ENCODE assay signal across 1 cellular context in genomic region chr2:190996947-190997346, GRCh38.
TF ChIP-seq lines count a peak whose summit lies in the region.

No MANE protein-coding gene starts in this region.

TF ChIP-seq in GM12878, 131 proteins besides CTCF, POLR2A, EP300 and RAD21:
- TF ChIP-seq IRF3 (IDR thresholded peaks at IDR 0.05) (no peak), NFXL1 (IDR thresholded peaks at IDR 0.05; ENCODE audit: borderline replicate concordance) (no peak), SIX5 (IDR thresholded peaks at IDR 0.05; ENCODE audit: low read depth, low read length, severe bottlenecking) (no peak), HDAC6 (IDR thresholded peaks at IDR 0.05; ENCODE audit: unreplicated experiment) (no peak), CHD4 (IDR thresholded peaks at IDR 0.05) (no peak), IRF4 (IDR thresholded peaks at IDR 0.05; ENCODE audit: low read depth, low read length) (no peak), SPI1 (IDR thresholded peaks at IDR 0.05; ENCODE audit: borderline replicate concordance, insufficient read depth, low read depth, low read length) (peak; percentile 65; the same call in 1 of the 2 replicates), IKZF1 (conservative IDR thresholded peaks at IDR 0.05) (0 out of 2 replicates have a peak, but pooled peaks have one; percentile 13), CBFB (IDR thresholded peaks at IDR 0.05; ENCODE audit: low read depth) (no peak), HCFC1 (IDR thresholded peaks at IDR 0.05; ENCODE audit: low read length) (no peak), ZNF274 (IDR thresholded peaks at IDR 0.05; ENCODE audit: insufficient read depth, insufficient read length) (no peak), MYC (IDR thresholded peaks at IDR 0.05; ENCODE audit: insufficient read depth, insufficient read length, insufficient replicate concordance, low read length, severe bottlenecking) (no peak), FOXK2 (IDR thresholded peaks at IDR 0.05) (no peak), POLR2AphosphoS5 (IDR thresholded peaks at IDR 0.05; ENCODE audit: low read length) (peak; percentile 81)
